In genomic region chr12:8089277-8089676, GRCh38 we compare ENCODE assay signal across 5 cellular contexts. TPM values are rescaled to one million over a fixed set of nuclear protein-coding genes. Genes with fewer than 3 reads are reported as not detected.
"Had no signal": no experiment of that assay in that cellular context is flagged by ENCODE, and none has a peak within 500 bp of the region (broad histone marks: within the 10 kb centered on the region; RNA-seq: fewer than 3 reads in every experiment).

No MANE protein-coding gene starts in this region.

RNA-seq across cellular contexts. Expression of gene C3AR1, which starts 23.1 kb away (rescaled TPM):
- total RNA-seq: bronchial epithelial cell, neural crest cell had no signal

RNA-seq across cellular contexts. Expression of gene CLEC4A, which starts 34.1 kb away (rescaled TPM):
- total RNA-seq: dermis microvascular lymphatic vessel endothelial cell, gastrocnemius medialis, myocyte, neural crest cell had no signal
